Comparison of ENCODE assay signal across 20 cellular contexts in genomic region chr9:83582026-83582425, GRCh38. TPM values are rescaled to one million over a fixed set of nuclear protein-coding genes. Genes with fewer than 3 reads are reported as not detected.
A peak's percentile ranks its signal among the peaks of the same experiment; 100 is the strongest.
DNase-seq lines count a peak whose midpoint lies in the region; TF ChIP-seq lines count a peak whose summit lies in the region.
"Had no signal": no experiment of that assay in that cellular context is flagged by ENCODE, and none has a peak within 500 bp of the region (broad histone marks: within the 10 kb centered on the region; RNA-seq: fewer than 3 reads in every experiment).

No MANE protein-coding gene starts in this region.

- no peak for TF ChIP-seq POLR2A in adrenal gland (IDR thresholded peaks at IDR 0.05)

- H3K4me1 ChIP-seq in adrenal gland (replicated peaks in 1 of 2) (peaks cover 0 to 5% of the 10 kb centered on the region in 2 donors), fibroblast of lung (ENCODE audit: control insufficient read depth, extremely low read depth, insufficient read depth, low read length) (no peaks in the 10 kb centered on the region)
- H3K4me1 ChIP-seq: colonic mucosa, lower lobe of right lung, right lobe of liver had no signal

- no peaks in the 10 kb centered on the region for H3K27me3 ChIP-seq in adrenal gland
- H3K27me3 ChIP-seq in fibroblast of lung (ENCODE audit: control insufficient read depth, insufficient read depth, low read length) = no peaks in the 10 kb centered on the region
- no peaks in the 10 kb centered on the region for H3K27me3 ChIP-seq in H7 (ENCODE audit: control insufficient read depth, insufficient read depth, low read length)
- H3K27me3 ChIP-seq: colonic mucosa, ovary, right lobe of liver had no signal

- intact Hi-C loops in adrenal gland (cut with DNase I) = no loop called here
- intact Hi-C loops in activated CD4-positive, alpha-beta T cell treated with anti-CD3 and anti-CD28 coated beads, Interleukin-2, amount 10 ng/mL, durations not matched to agents 24 days and 14 days (cut with micrococcal nuclease) = no loop called here

- no peak overlapping the region for H3K9ac ChIP-seq in fibroblast of lung (ENCODE audit: insufficient read depth, low read length)

- TF ChIP-seq CTCF in adrenal gland (IDR thresholded peaks at IDR 0.05) (no peak), fibroblast of lung (conservative IDR thresholded peaks at IDR 0.05 in 1 of 2, IDR thresholded peaks at IDR 0.05 in 1 of 2; ENCODE audit: low read depth in 1 of 2, low read length in 2 of 2) (no peak), retinal pigment epithelial cell (conservative IDR thresholded peaks at IDR 0.05; ENCODE audit: low read depth, low read length) (no peak)

- H3K4me2 ChIP-seq in fibroblast of lung (ENCODE audit: extremely low read depth, insufficient read depth, low read length) = no peak overlapping the region

- no peaks in the 10 kb centered on the region for H3K79me2 ChIP-seq in fibroblast of lung (ENCODE audit: control insufficient read depth, insufficient read depth, low read length)

- no peak overlapping the region for H3K4me3 Mint-ChIP-seq in activated CD4-positive, alpha-beta T cell treated with anti-CD3 and anti-CD28 coated beads, Interleukin-2, amount 10 ng/mL, durations not matched to agents 24 days and 14 days
- H3K4me3 Mint-ChIP-seq: stimulated activated memory B cell treated with anti-CD40 and anti-IgM and Interleukin-4, amounts not matched to agents 10 μg/mL and 1 μg/mL and 100 μg/mL, for 72 hours had no signal

- H3K9me3 Mint-ChIP-seq in activated CD4-positive, alpha-beta T cell treated with anti-CD3 and anti-CD28 coated beads, Interleukin-2, amount 10 ng/mL, durations not matched to agents 24 days and 14 days = peaks cover 4% of the 10 kb centered on the region
- H3K9me3 Mint-ChIP-seq: activated T-helper 2 cell treated with anti-CD3 and anti-CD28 coated beads, Interferon-gamma antibody, Interleukin-2, Interleukin-4, amounts not matched to agents 10 μg/mL and 5 μg/mL and 100 μg/mL, durations not matched to agents 14 hours and 24 hours and 36 hours had no signal

- H3K9me3 ChIP-seq in adrenal gland (replicated peaks in 1 of 3) (no peaks in the 10 kb centered on the region), fibroblast of lung (ENCODE audit: control insufficient read depth, insufficient read depth, low read depth, low read length) (no peaks in the 10 kb centered on the region)
- H3K9me3 ChIP-seq: colonic mucosa, lower lobe of right lung, ovary, right lobe of liver had no signal

- H3K36me3 ChIP-seq in adrenal gland (replicated peaks in 1 of 2) = no peaks in the 10 kb centered on the region
- no peaks in the 10 kb centered on the region for H3K36me3 ChIP-seq in fibroblast of lung (ENCODE audit: control insufficient read depth, insufficient read depth, low read length)
- no peaks in the 10 kb centered on the region for H3K36me3 ChIP-seq in H7 (replicated peaks; ENCODE audit: control insufficient read depth, insufficient read depth, low read length)
- H3K36me3 ChIP-seq: colonic mucosa, lower lobe of right lung, ovary, right lobe of liver had no signal

- H3K27ac ChIP-seq in adrenal gland (no peak overlapping the region), fibroblast of lung (ENCODE audit: insufficient read depth, low read length) (no peak overlapping the region)
- H3K27ac ChIP-seq: colonic mucosa, lower lobe of right lung, ovary, right lobe of liver had no signal

- H3K36me3 Mint-ChIP-seq in activated CD4-positive, alpha-beta T cell treated with anti-CD3 and anti-CD28 coated beads, Interleukin-2, amount 10 ng/mL, durations not matched to agents 24 days and 14 days (ENCODE audit: low read depth) = no peaks in the 10 kb centered on the region

- H3K4me1 Mint-ChIP-seq in activated CD4-positive, alpha-beta T cell treated with anti-CD3 and anti-CD28 coated beads, Interleukin-2, amount 10 ng/mL, durations not matched to agents 24 days and 14 days = no peaks in the 10 kb centered on the region

- no peak overlapping the region for H3K27ac Mint-ChIP-seq in activated CD4-positive, alpha-beta T cell treated with anti-CD3 and anti-CD28 coated beads, Interleukin-2, amount 10 ng/mL, durations not matched to agents 24 days and 14 days
- H3K27ac Mint-ChIP-seq: activated T-helper 2 cell treated with anti-CD3 and anti-CD28 coated beads, Interferon-gamma antibody, Interleukin-2, Interleukin-4, amounts not matched to agents 10 μg/mL and 5 μg/mL and 100 μg/mL, durations not matched to agents 14 hours and 24 hours and 36 hours; stimulated activated memory B cell treated with anti-CD40 and anti-IgM and Interleukin-4, amounts not matched to agents 10 μg/mL and 1 μg/mL and 100 μg/mL, for 72 hours had no signal

- H2AFZ ChIP-seq in fibroblast of lung (ENCODE audit: low read length) = no peak overlapping the region

- H4K20me1 ChIP-seq in fibroblast of lung (ENCODE audit: control insufficient read depth, extremely low read depth, insufficient read depth, low read length) = no peaks in the 10 kb centered on the region

- WGBS in adrenal gland, 4 donors = 19 to 28% (median 21%) methylated on average over 1 of the region's 1 CpG

- in situ Hi-C loops in G401 (cut with HindIII; ENCODE audit: low sequenced_read_pairs) = no loop called here

- H3K4me3 ChIP-seq in adrenal gland = no peak overlapping the region
- H3K4me3 ChIP-seq in fibroblast of lung (replicated peaks in 1 of 4; ENCODE audit: control extremely low read depth in 1 of 4, insufficient read depth in 1 of 4, low read depth in 3 of 4, low read length in 4 of 4) = no peak overlapping the region
- H3K4me3 ChIP-seq in retinal pigment epithelial cell (ENCODE audit: low read length) = no peak overlapping the region
- no peak overlapping the region for H3K4me3 ChIP-seq in H7 (ENCODE audit: insufficient read depth, low read depth, low read length)
- H3K4me3 ChIP-seq: colonic mucosa, K562, lower lobe of right lung, ovary, right lobe of liver had no signal

- DNase-seq in HS-5 (ENCODE audit: low read depth) (peak; percentile 29), adrenal gland (peak in 6 of 7 donors; percentile 36 to 60 (median 42)), fibroblast of lung (ENCODE audit: low read depth in 2 of 2) (peak; percentile 37 to 49), retinal pigment epithelial cell (ENCODE audit: low read depth) (peak; percentile 40), G401 (ENCODE audit: low spot score) (no peak), H7 (no peak)
- no peak for DNase-seq in activated CD4-positive, alpha-beta T cell treated with anti-CD3 and anti-CD28 coated beads, Interleukin-2, amount 10 ng/mL, durations not matched to agents 24 days and 14 days
- DNase-seq: colonic mucosa, DMS79 treated with DMSO at 0.1 percent for 48 hours, lower lobe of right lung, NCI-H1092, NCI-H2029, NCI-H510A, ovary, right lobe of liver, RPMI8226, SW 1271 had no signal

- H3K27me3 Mint-ChIP-seq in activated CD4-positive, alpha-beta T cell treated with anti-CD3 and anti-CD28 coated beads, Interleukin-2, amount 10 ng/mL, durations not matched to agents 24 days and 14 days = peaks cover 3% of the 10 kb centered on the region
- H3K27me3 Mint-ChIP-seq: stimulated activated memory B cell treated with anti-CD40 and anti-IgM and Interleukin-4, amounts not matched to agents 10 μg/mL and 1 μg/mL and 100 μg/mL, for 72 hours had no signal

RNA-seq across cellular contexts. Expression of gene IDNK, which starts 40.9 kb away (rescaled TPM):
- total RNA-seq in adrenal gland (10 to 100 TPM in 6 of 8 donors, 1 to 10 TPM in 2; 8.1 to 25.2 (median 11.7) TPM), fibroblast of lung (5.9 and 7.8 TPM in 2 replicates)
- polyA plus RNA-seq in adrenal gland (10 to 100 TPM; 18.1 to 21.6 (median 20.3) TPM), fibroblast of lung (4.5 and 7.0 TPM in 2 replicates)
- polyA plus RNA-seq in fibroblast of lung (2012) = 4.6 and 7.6 TPM in 2 replicates
- polyA minus RNA-seq in fibroblast of lung (ENCODE audit: low replicate concordance) = 1.5 TPM in 1 of 2 replicates, not detected in the other
- total RNA-seq in activated CD4-positive, alpha-beta T cell treated with anti-CD3 and anti-CD28 coated beads, Interleukin-2, amount 10 ng/mL, durations not matched to agents 24 days and 14 days = 4.5 and 5.1 TPM in 2 replicates
- total RNA-seq in G401 (2014; rRNA removed; shearing (Covaris generic)) = 1.8 and 3.8 TPM in 2 replicates
- total RNA-seq in H7 (2014; rRNA removed; shearing (Covaris generic)) = 0.78 and 1.4 TPM in 2 replicates

RNA-seq across cellular contexts. Expression of gene FRMD3, which starts 43.8 kb away (rescaled TPM):
- total RNA-seq in adrenal gland = 10 to 100 TPM in 7 of 8 donors, 1 to 10 TPM in 1; 6.6 to 32.9 (median 17.6) TPM
- 1 to 10 TPM; 1.8 to 9.9 (median 4.5) TPM for polyA plus RNA-seq in adrenal gland
- under 0.01 and 0.66 TPM in 2 replicates for total RNA-seq in fibroblast of lung
- polyA plus RNA-seq in fibroblast of lung = 0.14 and 0.19 TPM in 2 replicates
- polyA plus RNA-seq in fibroblast of lung (2012) = 0.10 and 0.14 TPM in 2 replicates
- 0.27 TPM in 1 of 2 replicates, not detected in the other for polyA minus RNA-seq in fibroblast of lung (ENCODE audit: low replicate concordance)
- total RNA-seq in activated CD4-positive, alpha-beta T cell treated with anti-CD3 and anti-CD28 coated beads, Interleukin-2, amount 10 ng/mL, durations not matched to agents 24 days and 14 days = 0.30 and 0.59 TPM in 2 replicates
- 0.06 TPM in 1 of 2 replicates, not detected in the other for total RNA-seq in G401 (2014; rRNA removed; shearing (Covaris generic))
- total RNA-seq in H7 (2014; rRNA removed; shearing (Covaris generic)) = 0.10 and 1.4 TPM in 2 replicates

Comparison
In these comparisons a context has a peak if more than half of its experiments do, and no peak if none do; other contexts are left out.
1. DNase-seq: peak in HS-5 (single experiment), adrenal gland (6 of 7), fibroblast of lung (2 of 2) and retinal pigment epithelial cell (single experiment); none in activated CD4-positive, alpha-beta T cell treated with anti-CD3 and anti-CD28 coated beads, Interleukin-2, amount 10 ng/mL, durations not matched to agents 24 days and 14 days (single experiment), G401 (single experiment) and H7 (single experiment).